33 cellular contexts compared by ENCODE assay signal in genomic region chr10:118563373-118563890, GRCh38. TPM values are rescaled to one million over a fixed set of nuclear protein-coding genes. Genes with fewer than 3 reads are reported as not detected.
"Had no signal": no experiment of that assay in that cellular context is flagged by ENCODE, and none has a peak within 500 bp of the region (broad histone marks: within the 10 kb centered on the region; RNA-seq: fewer than 3 reads in every experiment).

No MANE protein-coding gene starts in this region.

- H3K4me1 ChIP-seq: foreskin keratinocyte, lower lobe of right lung, prostate gland, upper lobe of right lung, vagina had no signal

- ATAC-seq: foreskin keratinocyte; mucosa of descending colon; right cardiac atrium; stimulated activated memory B cell treated with anti-CD40 and anti-IgM and Interleukin-4, amounts not matched to agents 10 μg/mL and 1 μg/mL and 100 μg/mL, for 72 hours; stimulated activated naive CD8-positive, alpha-beta T cell treated with anti-CD3 and anti-CD28 coated beads, Interleukin-15, Interleukin-2, amounts not matched to agents 100 U/mL and 50 U/mL, for 24 hours; upper lobe of right lung had no signal

- H3K9me3 ChIP-seq: lower lobe of right lung, mucosa of descending colon, neutrophil, prostate gland, sigmoid colon, transverse colon, upper lobe of right lung, vagina had no signal

- H3K36me3 Mint-ChIP-seq: immature natural killer cell; mesothelial cell of epicardium; natural killer cell treated with Interleukin-12 subunit alpha and Interleukin-12 subunit beta and Interleukin-15 and Interleukin-18, amount 100 ng/mL, for 72 hours had no signal

- H3K4me1 Mint-ChIP-seq: immature natural killer cell; mesothelial cell of epicardium; naive B cell; neural crest cell; stimulated activated memory B cell treated with anti-CD40 and anti-IgM and Interleukin-4, amounts not matched to agents 10 μg/mL and 1 μg/mL and 100 μg/mL, for 72 hours had no signal

- H3K27ac Mint-ChIP-seq: immature natural killer cell; mesothelial cell of epicardium; naive B cell; natural killer cell treated with Interleukin-12 subunit alpha and Interleukin-12 subunit beta and Interleukin-15 and Interleukin-18, amount 100 ng/mL, for 72 hours; stimulated activated memory B cell treated with anti-CD40 and anti-IgM and Interleukin-4, amounts not matched to agents 10 μg/mL and 1 μg/mL and 100 μg/mL, for 72 hours had no signal

- H3K27ac ChIP-seq: dorsolateral prefrontal cortex, foreskin keratinocyte, lower lobe of right lung, neutrophil, prostate gland, sigmoid colon, skin epidermis, transverse colon, upper lobe of right lung, vagina had no signal

- H3K27me3 ChIP-seq: foreskin keratinocyte, sigmoid colon, transverse colon, upper lobe of right lung, vagina had no signal

- H3K4me3 ChIP-seq: dorsolateral prefrontal cortex, heart right ventricle, lower lobe of right lung, mucosa of descending colon, prostate gland, sigmoid colon, skin epidermis, spleen, transverse colon, upper lobe of right lung, vagina had no signal

- DNase-seq: cerebellar nuclear complex; cortex of kidney; dorsolateral prefrontal cortex; effector CD4-positive, alpha-beta T cell; foreskin keratinocyte; glutamatergic neuron; heart right ventricle; hippocampal formation; immature natural killer cell; islet precursor cell; kidney glomerular epithelial cell; left ventricle myocardium superior; lower lobe of right lung; mesenchymal stem cell; mucosa of descending colon; naive B cell; right cardiac atrium; sigmoid colon; spleen; stimulated activated CD4-positive, alpha-beta T cell treated with anti-CD3 and anti-CD28 coated beads, Interleukin-4, amount 100 ng/mL, for 4 hours; stimulated activated naive CD8-positive, alpha-beta T cell treated with anti-CD3 and anti-CD28 coated beads, Interleukin-15, Interleukin-2, amounts not matched to agents 100 U/mL and 50 U/mL, for 24 hours; transverse colon; upper lobe of right lung had no signal

- H3K4me3 Mint-ChIP-seq: immature natural killer cell; mesothelial cell of epicardium; naive B cell; natural killer cell treated with Interleukin-12 subunit alpha and Interleukin-12 subunit beta and Interleukin-15 and Interleukin-18, amount 100 ng/mL, for 72 hours; neural crest cell; stimulated activated memory B cell treated with anti-CD40 and anti-IgM and Interleukin-4, amounts not matched to agents 10 μg/mL and 1 μg/mL and 100 μg/mL, for 72 hours had no signal

- H3K9me3 Mint-ChIP-seq: immature natural killer cell; natural killer cell treated with Interleukin-12 subunit alpha and Interleukin-12 subunit beta and Interleukin-15 and Interleukin-18, amount 100 ng/mL, for 72 hours had no signal

- H3K36me3 ChIP-seq: heart right ventricle, lower lobe of right lung, neutrophil, prostate gland, sigmoid colon, spleen, transverse colon, upper lobe of right lung, vagina had no signal

RNA-seq across cellular contexts. Expression of gene PRLHR, which starts 32.0 kb away (rescaled TPM):
- total RNA-seq: fibroblast of lung; foreskin keratinocyte; heart right ventricle; left ventricle myocardium superior; lower lobe of right lung; mesothelial cell of epicardium; mucosa of descending colon; natural killer cell treated with Interleukin-12 subunit alpha and Interleukin-12 subunit beta and Interleukin-15 and Interleukin-18, amount 100 ng/mL, for 72 hours; neural crest cell; omental fat pad; prostate gland; right cardiac atrium; spleen; transverse colon; upper lobe of right lung had no signal
- polyA plus RNA-seq: fibroblast of lung, foreskin keratinocyte, heart right ventricle, immature natural killer cell, right cardiac atrium, spleen had no signal
